In the genomic region with DNA sequence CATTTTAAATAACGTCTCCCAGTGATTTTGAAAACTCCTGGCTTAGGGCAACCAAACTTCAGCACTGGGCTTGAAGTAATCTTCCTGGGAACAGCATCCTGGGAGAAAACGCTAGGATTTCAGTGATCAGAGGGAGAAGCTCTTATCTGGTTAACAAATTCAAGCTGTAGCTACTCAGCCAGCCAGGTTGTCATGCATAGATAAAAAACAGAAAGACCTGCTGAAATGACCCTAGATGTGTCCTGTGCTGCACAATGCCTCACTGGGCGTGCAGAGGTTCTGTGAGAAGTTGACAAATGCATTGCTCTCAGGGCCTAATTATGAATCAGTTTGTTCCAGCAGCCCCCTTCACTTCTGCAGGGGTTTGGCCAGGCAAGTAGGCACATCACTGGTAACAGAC, we compare ENCODE assay signal across 2 cellular contexts.
A peak's percentile ranks its signal among the peaks of the same experiment; 100 is the strongest.
TF ChIP-seq lines count a peak whose summit lies in the region.

No MANE protein-coding gene starts in this region.

TF ChIP-seq in GM23338, 12 proteins besides CTCF, POLR2A, EP300 and RAD21 (continues in another document):
- TF ChIP-seq CREB1 (CRISPR knock-in tag; IDR thresholded peaks at IDR 0.05; ENCODE audit: low read depth) (no peak), STAT1 (IDR thresholded peaks at IDR 0.05; ENCODE audit: unreplicated experiment) (no peak), JUNB (IDR thresholded peaks at IDR 0.05; ENCODE audit: unreplicated experiment) (no peak), NANOG (IDR thresholded peaks at IDR 0.05; ENCODE audit: borderline replicate concordance) (no peak), POLR2AphosphoS5 (IDR thresholded peaks at IDR 0.05; ENCODE audit: low read depth) (no peak), ZNF462 (CRISPR knock-in tag; IDR thresholded peaks at IDR 0.05) (no peak), EZH2phosphoT487 (IDR thresholded peaks at IDR 0.05; ENCODE audit: unreplicated experiment) (no peak), EZH2 (IDR thresholded peaks at IDR 0.05; ENCODE audit: low read depth, unreplicated experiment) (no peak)
- TF ChIP-seq, protein P1, sequence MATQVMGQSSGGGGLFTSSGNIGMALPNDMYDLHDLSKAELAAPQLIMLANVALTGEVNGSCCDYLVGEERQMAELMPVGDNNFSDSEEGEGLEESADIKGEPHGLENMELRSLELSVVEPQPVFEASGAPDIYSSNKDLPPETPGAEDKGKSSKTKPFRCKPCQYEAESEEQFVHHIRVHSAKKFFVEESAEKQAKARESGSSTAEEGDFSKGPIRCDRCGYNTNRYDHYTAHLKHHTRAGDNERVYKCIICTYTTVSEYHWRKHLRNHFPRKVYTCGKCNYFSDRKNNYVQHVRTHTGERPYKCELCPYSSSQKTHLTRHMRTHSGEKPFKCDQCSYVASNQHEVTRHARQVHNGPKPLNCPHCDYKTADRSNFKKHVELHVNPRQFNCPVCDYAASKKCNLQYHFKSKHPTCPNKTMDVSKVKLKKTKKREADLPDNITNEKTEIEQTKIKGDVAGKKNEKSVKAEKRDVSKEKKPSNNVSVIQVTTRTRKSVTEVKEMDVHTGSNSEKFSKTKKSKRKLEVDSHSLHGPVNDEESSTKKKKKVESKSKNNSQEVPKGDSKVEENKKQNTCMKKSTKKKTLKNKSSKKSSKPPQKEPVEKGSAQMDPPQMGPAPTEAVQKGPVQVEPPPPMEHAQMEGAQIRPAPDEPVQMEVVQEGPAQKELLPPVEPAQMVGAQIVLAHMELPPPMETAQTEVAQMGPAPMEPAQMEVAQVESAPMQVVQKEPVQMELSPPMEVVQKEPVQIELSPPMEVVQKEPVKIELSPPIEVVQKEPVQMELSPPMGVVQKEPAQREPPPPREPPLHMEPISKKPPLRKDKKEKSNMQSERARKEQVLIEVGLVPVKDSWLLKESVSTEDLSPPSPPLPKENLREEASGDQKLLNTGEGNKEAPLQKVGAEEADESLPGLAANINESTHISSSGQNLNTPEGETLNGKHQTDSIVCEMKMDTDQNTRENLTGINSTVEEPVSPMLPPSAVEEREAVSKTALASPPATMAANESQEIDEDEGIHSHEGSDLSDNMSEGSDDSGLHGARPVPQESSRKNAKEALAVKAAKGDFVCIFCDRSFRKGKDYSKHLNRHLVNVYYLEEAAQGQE (IDR thresholded peaks at IDR 0.05; ENCODE audit: unreplicated experiment), result no peak
- TF ChIP-seq, protein P2, sequence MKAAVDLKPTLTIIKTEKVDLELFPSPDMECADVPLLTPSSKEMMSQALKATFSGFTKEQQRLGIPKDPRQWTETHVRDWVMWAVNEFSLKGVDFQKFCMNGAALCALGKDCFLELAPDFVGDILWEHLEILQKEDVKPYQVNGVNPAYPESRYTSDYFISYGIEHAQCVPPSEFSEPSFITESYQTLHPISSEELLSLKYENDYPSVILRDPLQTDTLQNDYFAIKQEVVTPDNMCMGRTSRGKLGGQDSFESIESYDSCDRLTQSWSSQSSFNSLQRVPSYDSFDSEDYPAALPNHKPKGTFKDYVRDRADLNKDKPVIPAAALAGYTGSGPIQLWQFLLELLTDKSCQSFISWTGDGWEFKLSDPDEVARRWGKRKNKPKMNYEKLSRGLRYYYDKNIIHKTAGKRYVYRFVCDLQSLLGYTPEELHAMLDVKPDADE (IDR thresholded peaks at IDR 0.05), result no peak

TF ChIP-seq in K562, 482 proteins besides CTCF, POLR2A, EP300 and RAD21 (continues in another document):
- TF ChIP-seq KLF1 (tag; IDR thresholded peaks at IDR 0.05) (no peak), DIDO1 (tag; IDR thresholded peaks at IDR 0.05; ENCODE audit: low read depth) (no peak), TSHZ1 (CRISPR knock-in tag; IDR thresholded peaks at IDR 0.05) (no peak), CBX3 (IDR thresholded peaks at IDR 0.05; ENCODE audit: borderline replicate concordance in 1 of 2, low read length in 2 of 2) (no peak), SMARCB1 (IDR thresholded peaks at IDR 0.05; ENCODE audit: insufficient read length, low read depth) (no peak), SRSF7 (optimal IDR thresholded peaks at IDR 0.05; ENCODE audit: low read depth, low read length) (no peak), EGR1 (conservative IDR thresholded peaks at IDR 0.05) (no peak), TAL1 (IDR thresholded peaks at IDR 0.05) (peak; percentile 46), CREM (IDR thresholded peaks at IDR 0.05; ENCODE audit: low read depth) (no peak), ZBTB2 (IDR thresholded peaks at IDR 0.05) (no peak), CBFA2T2 (conservative IDR thresholded peaks at IDR 0.05) (peak; percentile 31; the same call in 1 of the 2 replicates), CBFA2T3 (IDR thresholded peaks at IDR 0.05) (peak; percentile 56), PHF20 (IDR thresholded peaks at IDR 0.05; ENCODE audit: partially characterized antibody) (no peak), ZBTB12 (CRISPR knock-in tag; IDR thresholded peaks at IDR 0.05) (no peak), ZNF57 (CRISPR knock-in tag; IDR thresholded peaks at IDR 0.05) (no peak), ZNF354B (CRISPR knock-in tag; IDR thresholded peaks at IDR 0.05) (no peak), TEAD2 (tag; IDR thresholded peaks at IDR 0.05) (no peak), RFX7 (CRISPR knock-in tag; IDR thresholded peaks at IDR 0.05) (no peak)
- TF ChIP-seq, protein P3, sequence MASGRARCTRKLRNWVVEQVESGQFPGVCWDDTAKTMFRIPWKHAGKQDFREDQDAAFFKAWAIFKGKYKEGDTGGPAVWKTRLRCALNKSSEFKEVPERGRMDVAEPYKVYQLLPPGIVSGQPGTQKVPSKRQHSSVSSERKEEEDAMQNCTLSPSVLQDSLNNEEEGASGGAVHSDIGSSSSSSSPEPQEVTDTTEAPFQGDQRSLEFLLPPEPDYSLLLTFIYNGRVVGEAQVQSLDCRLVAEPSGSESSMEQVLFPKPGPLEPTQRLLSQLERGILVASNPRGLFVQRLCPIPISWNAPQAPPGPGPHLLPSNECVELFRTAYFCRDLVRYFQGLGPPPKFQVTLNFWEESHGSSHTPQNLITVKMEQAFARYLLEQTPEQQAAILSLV (tag; IDR thresholded peaks at IDR 0.05), result no peak
- TF ChIP-seq, protein P4, sequence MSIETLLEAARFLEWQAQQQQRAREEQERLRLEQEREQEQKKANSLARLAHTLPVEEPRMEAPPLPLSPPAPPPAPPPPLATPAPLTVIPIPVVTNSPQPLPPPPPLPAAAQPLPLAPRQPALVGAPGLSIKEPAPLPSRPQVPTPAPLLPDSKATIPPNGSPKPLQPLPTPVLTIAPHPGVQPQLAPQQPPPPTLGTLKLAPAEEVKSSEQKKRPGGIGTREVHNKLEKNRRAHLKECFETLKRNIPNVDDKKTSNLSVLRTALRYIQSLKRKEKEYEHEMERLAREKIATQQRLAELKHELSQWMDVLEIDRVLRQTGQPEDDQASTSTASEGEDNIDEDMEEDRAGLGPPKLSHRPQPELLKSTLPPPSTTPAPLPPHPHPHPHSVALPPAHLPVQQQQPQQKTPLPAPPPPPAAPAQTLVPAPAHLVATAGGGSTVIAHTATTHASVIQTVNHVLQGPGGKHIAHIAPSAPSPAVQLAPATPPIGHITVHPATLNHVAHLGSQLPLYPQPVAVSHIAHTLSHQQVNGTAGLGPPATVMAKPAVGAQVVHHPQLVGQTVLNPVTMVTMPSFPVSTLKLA (conservative IDR thresholded peaks at IDR 0.05), result no peak
- TF ChIP-seq, protein P5, sequence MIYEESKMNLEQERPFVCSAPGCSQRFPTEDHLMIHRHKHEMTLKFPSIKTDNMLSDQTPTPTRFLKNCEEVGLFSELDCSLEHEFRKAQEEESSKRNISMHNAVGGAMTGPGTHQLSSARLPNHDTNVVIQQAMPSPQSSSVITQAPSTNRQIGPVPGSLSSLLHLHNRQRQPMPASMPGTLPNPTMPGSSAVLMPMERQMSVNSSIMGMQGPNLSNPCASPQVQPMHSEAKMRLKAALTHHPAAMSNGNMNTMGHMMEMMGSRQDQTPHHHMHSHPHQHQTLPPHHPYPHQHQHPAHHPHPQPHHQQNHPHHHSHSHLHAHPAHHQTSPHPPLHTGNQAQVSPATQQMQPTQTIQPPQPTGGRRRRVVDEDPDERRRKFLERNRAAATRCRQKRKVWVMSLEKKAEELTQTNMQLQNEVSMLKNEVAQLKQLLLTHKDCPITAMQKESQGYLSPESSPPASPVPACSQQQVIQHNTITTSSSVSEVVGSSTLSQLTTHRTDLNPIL (CRISPR knock-in tag; IDR thresholded peaks at IDR 0.05), result no peak
